ENCODE assay signal across 9 cellular contexts in the genomic region with DNA sequence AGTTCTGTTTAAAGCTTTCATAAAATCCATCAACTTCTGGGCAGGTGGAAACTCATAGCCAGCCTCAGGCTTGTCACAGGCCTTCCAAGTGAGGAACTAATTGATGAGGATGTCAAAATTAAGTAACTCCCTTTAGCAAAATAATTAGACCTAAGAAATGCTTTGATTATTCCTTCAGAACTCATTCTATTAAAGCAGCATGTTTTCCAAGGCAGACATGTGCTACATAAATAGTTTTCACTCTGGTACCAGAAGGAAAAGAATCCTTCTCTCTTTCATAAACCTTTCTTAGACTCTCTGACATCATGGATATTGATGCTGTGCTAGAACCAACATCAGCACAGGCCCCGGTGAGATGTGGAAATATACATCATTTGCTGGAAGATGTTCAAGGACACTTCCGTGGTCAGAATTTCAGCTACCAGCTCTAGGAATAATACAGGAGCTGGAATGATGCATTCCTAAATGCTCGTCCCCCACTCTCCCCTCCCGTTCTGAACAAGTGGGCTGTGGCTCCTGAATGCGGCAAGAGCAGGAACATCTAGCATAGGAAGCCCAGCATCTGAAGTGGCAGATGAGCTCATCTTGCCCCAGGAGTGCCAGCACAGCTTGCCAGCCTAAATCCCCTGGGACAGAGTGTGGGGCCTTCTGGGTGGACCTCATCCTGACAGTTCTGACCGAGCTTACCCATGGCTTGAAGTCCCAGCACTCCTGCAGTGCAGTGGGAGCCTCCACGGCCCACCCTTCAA.
A peak's percentile ranks its signal among the peaks of the same experiment; 100 is the strongest.
DNase-seq lines count a peak whose midpoint lies in the region; ATAC-seq and TF ChIP-seq lines count a peak whose summit lies in the region.
"Had no signal": no experiment of that assay in that cellular context is flagged by ENCODE, and none has a peak within 500 bp of the region (broad histone marks: within the 10 kb centered on the region; RNA-seq: fewer than 3 reads in every experiment).

No MANE protein-coding gene starts in this region.

- H3K4me3 ChIP-seq in fibroblast of mammary gland (ENCODE audit: control insufficient read depth, low read depth, low read length): peak overlapping the region; percentile 12
- H3K4me3 ChIP-seq in prostate gland: no peak overlapping the region

- no peaks in the 10 kb centered on the region for H3K4me1 ChIP-seq in prostate gland (replicated peaks)

- no peak for ATAC-seq in GM18858 (IDR thresholded peaks at IDR 0.05; ENCODE audit: unreplicated experiment)
- ATAC-seq in HG03196 (IDR thresholded peaks at IDR 0.05; ENCODE audit: unreplicated experiment): no peak

- H3K36me3 Mint-ChIP-seq in activated CD4-positive, alpha-beta memory T cell treated with anti-CD3 and anti-CD28 coated beads, Interleukin-2, amount 10 ng/mL, durations not matched to agents 7 days and 5 days (ENCODE audit: low read depth): no peaks in the 10 kb centered on the region

- TF ChIP-seq CTCF in fibroblast of mammary gland (conservative IDR thresholded peaks at IDR 0.05; ENCODE audit: control insufficient read depth, insufficient read depth, low read depth, low read length) (no peak), prostate gland (IDR thresholded peaks at IDR 0.05) (no peak)

- H3K27ac ChIP-seq in prostate gland: peak overlapping the region; percentile 40 to 44

- no peaks in the 10 kb centered on the region for H3K9me3 ChIP-seq in prostate gland

- H3K27me3 ChIP-seq in prostate gland (replicated peaks; ENCODE audit: insufficient read depth): no peaks in the 10 kb centered on the region

- peaks cover 49% of the 10 kb centered on the region for H3K4me1 Mint-ChIP-seq in activated CD4-positive, alpha-beta memory T cell treated with anti-CD3 and anti-CD28 coated beads, Interleukin-2, amount 10 ng/mL, durations not matched to agents 7 days and 5 days

- POLR2A ChIA-PET in activated CD4-positive, alpha-beta memory T cell treated with anti-CD3 and anti-CD28 coated beads, Interleukin-2, amount 10 ng/mL, durations not matched to agents 7 days and 5 days (lab: Charles Lee): interaction anchor here (1.2 kb wide), 1 partner anchor 177 kb away, joined by 4 read pairs; a partner anchor contains a TSS

- DNase-seq in DMS153 treated with DMSO at 0.1 percent for 48 hours (lab: John Stamatoyannopoulos, UW; ENCODE audit: unreplicated experiment): peak; percentile 16
- DNase-seq in RKO (ENCODE audit: low spot score): peak; percentile 93
- DNase-seq in fibroblast of mammary gland (ENCODE audit: low read depth): peak; percentile 99
- no peak for DNase-seq in prostate gland (ENCODE audit: low spot score)
- DNase-seq in activated CD4-positive, alpha-beta memory T cell treated with anti-CD3 and anti-CD28 coated beads, Interleukin-2, amount 10 ng/mL, durations not matched to agents 7 days and 5 days: no peak
- no peak for DNase-seq in NCI-H1417 treated with DMSO at 0.1 percent for 48 hours (lab: John Stamatoyannopoulos, UW)
- DNase-seq: activated B cell treated with CpG ODN at 0.5 μM for 24 hours had no signal

- TF ChIP-seq POLR2A in prostate gland (IDR thresholded peaks at IDR 0.05): no peak

- intact Hi-C loops in prostate gland (cut with DNase I): loop anchor here (5.0 kb wide), 1 partner anchor 82 kb away; a partner anchor contains a TSS

- CTCF ChIA-PET in activated CD4-positive, alpha-beta memory T cell treated with anti-CD3 and anti-CD28 coated beads, Interleukin-2, amount 10 ng/mL, durations not matched to agents 7 days and 5 days (lab: Charles Lee): interaction anchor here (0.8 to 1.5 kb wide), 3 partner anchors 50 to 232 kb away, joined by 3 to 4 read pairs (median 3); no protein-coding TSS in a partner anchor

- peaks cover 4% of the 10 kb centered on the region for H3K9me3 Mint-ChIP-seq in activated CD4-positive, alpha-beta memory T cell treated with anti-CD3 and anti-CD28 coated beads, Interleukin-2, amount 10 ng/mL, durations not matched to agents 7 days and 5 days
- H3K9me3 Mint-ChIP-seq: activated B cell treated with CpG ODN at 0.5 μM for 24 hours had no signal

- H3K27me3 Mint-ChIP-seq in activated CD4-positive, alpha-beta memory T cell treated with anti-CD3 and anti-CD28 coated beads, Interleukin-2, amount 10 ng/mL, durations not matched to agents 7 days and 5 days: peaks cover 2% of the 10 kb centered on the region
- H3K27me3 Mint-ChIP-seq: activated B cell treated with CpG ODN at 0.5 μM for 24 hours had no signal

- no peak overlapping the region for H3K27ac Mint-ChIP-seq in activated CD4-positive, alpha-beta memory T cell treated with anti-CD3 and anti-CD28 coated beads, Interleukin-2, amount 10 ng/mL, durations not matched to agents 7 days and 5 days
- H3K27ac Mint-ChIP-seq: activated B cell treated with CpG ODN at 0.5 μM for 24 hours had no signal

- H3K36me3 ChIP-seq in prostate gland: no peaks in the 10 kb centered on the region

- no peak overlapping the region for H3K4me3 Mint-ChIP-seq in activated CD4-positive, alpha-beta memory T cell treated with anti-CD3 and anti-CD28 coated beads, Interleukin-2, amount 10 ng/mL, durations not matched to agents 7 days and 5 days
- H3K4me3 Mint-ChIP-seq: activated B cell treated with CpG ODN at 0.5 μM for 24 hours had no signal

- WGBS in prostate gland: 32% methylated on average over 7 of the region's 7 CpGs

Comparison
In these comparisons a context has a peak if more than half of its experiments do, and no peak if none do; other contexts are left out.
1. DNase-seq: peak in DMS153 treated with DMSO at 0.1 percent for 48 hours (single experiment), RKO (single experiment) and fibroblast of mammary gland (single experiment); none in prostate gland (single experiment), activated CD4-positive, alpha-beta memory T cell treated with anti-CD3 and anti-CD28 coated beads, Interleukin-2, amount 10 ng/mL, durations not matched to agents 7 days and 5 days (single experiment) and NCI-H1417 treated with DMSO at 0.1 percent for 48 hours (single experiment).